ENCODE assay signal across 23 cellular contexts in the genomic region with DNA sequence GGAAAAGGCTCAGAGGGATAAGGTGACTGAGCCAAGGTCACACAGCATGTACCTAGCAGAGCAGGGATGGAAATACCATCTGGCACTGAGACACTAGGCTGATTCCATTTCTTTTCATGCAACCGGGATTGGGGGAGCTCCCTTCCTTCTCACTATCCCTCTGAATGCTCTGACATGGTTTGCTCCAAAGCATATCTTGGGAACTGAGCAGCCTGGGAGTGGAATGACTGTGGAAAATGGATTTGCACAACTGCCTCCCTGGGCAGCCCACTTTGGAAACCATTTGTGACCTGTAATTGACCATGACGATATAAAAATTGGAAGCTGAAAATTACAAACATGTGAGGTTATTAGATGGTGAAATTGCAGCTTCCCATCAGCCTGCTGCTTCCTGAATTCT.
"Had no signal": no experiment of that assay in that cellular context is flagged by ENCODE, and none has a peak within 500 bp of the region (broad histone marks: within the 10 kb centered on the region; RNA-seq: fewer than 3 reads in every experiment).

No MANE protein-coding gene starts in this region.

- H3K27ac ChIP-seq: coronary artery, dorsolateral prefrontal cortex, esophagus squamous epithelium, gastrocnemius medialis, heart left ventricle, hepatocyte, left lung, lower lobe of right lung had no signal

- H3K79me2 ChIP-seq: hepatocyte had no signal

- H3K36me3 ChIP-seq: esophagus squamous epithelium, gastrocnemius medialis, heart left ventricle, left lung, lower lobe of right lung had no signal

- H3K4me1 ChIP-seq: gastrocnemius medialis, heart left ventricle, left lung, lower lobe of right lung had no signal

- DNase-seq: dermis blood vessel endothelial cell; dorsolateral prefrontal cortex; effector CD4-positive, alpha-beta T cell; effector memory CD4-positive, alpha-beta T cell; esophagus squamous epithelium; foreskin fibroblast; foreskin melanocyte; gastrocnemius medialis; heart left ventricle; hypothalamus; immature natural killer cell; islet precursor cell; kidney; kidney glomerular epithelial cell; left colon; left lung; left ventricle myocardium superior; lower lobe of right lung; mesenchymal stem cell; mucosa of descending colon; naive B cell had no signal

- H3K4me3 ChIP-seq: coronary artery, dorsolateral prefrontal cortex, esophagus squamous epithelium, gastrocnemius medialis, heart left ventricle, hepatocyte, left lung, lower lobe of right lung, mucosa of descending colon had no signal

- H3K27me3 ChIP-seq: gastrocnemius medialis had no signal

- ATAC-seq: gastrocnemius medialis, heart left ventricle, left colon, left lung, left ventricle myocardium superior, lower lobe of right lung, mucosa of descending colon had no signal

- H3K4me2 ChIP-seq: hepatocyte had no signal

- H3K9me3 ChIP-seq: esophagus squamous epithelium, gastrocnemius medialis, heart left ventricle, left lung, lower lobe of right lung, mucosa of descending colon had no signal

- H2AFZ ChIP-seq: hepatocyte had no signal
